In the genomic region with DNA sequence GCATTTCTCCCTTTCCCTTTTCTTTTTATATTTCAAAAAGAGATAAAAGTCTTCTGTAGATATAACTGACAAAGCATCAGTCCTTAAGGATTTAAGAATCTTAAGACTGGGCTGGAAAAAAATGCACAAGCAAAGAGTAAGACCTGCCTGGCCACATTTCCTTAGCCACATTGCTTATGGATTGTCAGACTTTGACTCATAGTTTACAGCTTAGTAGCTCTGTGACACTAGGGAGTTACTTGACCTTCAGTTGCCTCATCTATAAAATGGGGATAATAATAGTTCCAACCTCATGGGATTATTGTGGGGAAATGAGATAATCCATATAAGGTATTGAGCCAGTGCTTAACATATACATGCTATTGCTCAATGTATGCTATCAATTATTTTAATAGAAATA, we compare ENCODE assay signal across 14 cellular contexts.
DNase-seq lines count a peak whose midpoint lies in the region; ATAC-seq and TF ChIP-seq lines count a peak whose summit lies in the region.
"Had no signal": no experiment of that assay in that cellular context is flagged by ENCODE, and none has a peak within 500 bp of the region (broad histone marks: within the 10 kb centered on the region; RNA-seq: fewer than 3 reads in every experiment).

No MANE protein-coding gene starts in this region.

- TF ChIP-seq CTCF in psoas muscle (IDR thresholded peaks at IDR 0.05), result no peak

- H3K36me3 Mint-ChIP-seq in immature natural killer cell, result peaks cover 0 to 4% (median 0%) of the 10 kb centered on the region in 3 donors

- intact Hi-C loops in psoas muscle (cut with DNase I), result no loop called here

- no peaks in the 10 kb centered on the region for H3K27me3 ChIP-seq in skeletal muscle satellite cell (ENCODE audit: control insufficient read depth, insufficient read depth, low read length)
- H3K27me3 ChIP-seq in psoas muscle (ENCODE audit: insufficient read depth in 3 of 3, low read length in 2 of 3), result no peaks in the 10 kb centered on the region
- H3K27me3 ChIP-seq: hepatocyte had no signal

- H3K27ac Mint-ChIP-seq in immature natural killer cell, result no peak overlapping the region

- H3K4me3 ChIP-seq in skeletal muscle satellite cell (ENCODE audit: low read length), result no peak overlapping the region
- no peak overlapping the region for H3K4me3 ChIP-seq in psoas muscle
- H3K4me3 ChIP-seq: hepatocyte, skin epidermis had no signal

- H3K36me3 ChIP-seq in skeletal muscle satellite cell (ENCODE audit: insufficient read depth, low read length) (no peaks in the 10 kb centered on the region), psoas muscle (ENCODE audit: insufficient read depth in 1 of 2, low read depth in 1 of 2) (no peaks in the 10 kb centered on the region)

- no peaks in the 10 kb centered on the region for H3K27me3 Mint-ChIP-seq in immature natural killer cell (ENCODE audit: low read depth in 3 of 3)

- no peak for ATAC-seq in HG03432 (IDR thresholded peaks at IDR 0.05; ENCODE audit: unreplicated experiment)
- ATAC-seq in psoas muscle, result no peak

- H3K9ac ChIP-seq in skeletal muscle satellite cell (ENCODE audit: low read depth, low read length), result peak overlapping the region; percentile 29

- peak overlapping the region; percentile 52 for H3K4me2 ChIP-seq in skeletal muscle satellite cell (ENCODE audit: low read length)
- H3K4me2 ChIP-seq: hepatocyte had no signal

- H3K9me3 ChIP-seq in skeletal muscle satellite cell (replicated peaks; ENCODE audit: low read length) (no peaks in the 10 kb centered on the region), psoas muscle (no peaks in the 10 kb centered on the region)

- H3K4me1 ChIP-seq in skeletal muscle satellite cell (ENCODE audit: control insufficient read depth, insufficient read depth, low read length) (peaks cover 53% of the 10 kb centered on the region), psoas muscle (peaks cover 11% of the 10 kb centered on the region)

- H3K4me3 Mint-ChIP-seq in immature natural killer cell, result no peak overlapping the region

- DNase-seq in DMS53 (lab: John Stamatoyannopoulos, UW), result peak; percentile 26
- DNase-seq in DMS53 treated with DMSO at 0.1 percent for 48 hours (lab: John Stamatoyannopoulos, UW; ENCODE audit: unreplicated experiment), result no peak
- peak; percentile 37 for DNase-seq in RPMI7951 (ENCODE audit: low read depth)
- peak; percentile 75 for DNase-seq in fibroblast of peridontal ligament (ENCODE audit: extremely low read depth)
- DNase-seq in immature natural killer cell, result no peak
- no peak for DNase-seq in psoas muscle
- DNase-seq: activated T-cell treated with anti-CD3 and anti-CD28 coated beads, Interleukin-2, amount 50 U/mL, for 48 hours; cerebellar nuclear complex; NCI-H2107 had no signal

- H3K27ac ChIP-seq in psoas muscle, result no peak overlapping the region
- H3K27ac ChIP-seq: 22Rv1 had no signal

- H3K4me1 Mint-ChIP-seq in immature natural killer cell, result no peaks in the 10 kb centered on the region

- H3K9me3 Mint-ChIP-seq in immature natural killer cell, result no peaks in the 10 kb centered on the region

Comparison
In these comparisons a context has a peak if more than half of its experiments do, and no peak if none do; other contexts are left out.
1. DNase-seq: peak in DMS53 (single experiment), RPMI7951 (single experiment) and fibroblast of peridontal ligament (single experiment); none in DMS53 treated with DMSO at 0.1 percent for 48 hours (single experiment), immature natural killer cell (0 of 3) and psoas muscle (0 of 2).